In the genomic region with DNA sequence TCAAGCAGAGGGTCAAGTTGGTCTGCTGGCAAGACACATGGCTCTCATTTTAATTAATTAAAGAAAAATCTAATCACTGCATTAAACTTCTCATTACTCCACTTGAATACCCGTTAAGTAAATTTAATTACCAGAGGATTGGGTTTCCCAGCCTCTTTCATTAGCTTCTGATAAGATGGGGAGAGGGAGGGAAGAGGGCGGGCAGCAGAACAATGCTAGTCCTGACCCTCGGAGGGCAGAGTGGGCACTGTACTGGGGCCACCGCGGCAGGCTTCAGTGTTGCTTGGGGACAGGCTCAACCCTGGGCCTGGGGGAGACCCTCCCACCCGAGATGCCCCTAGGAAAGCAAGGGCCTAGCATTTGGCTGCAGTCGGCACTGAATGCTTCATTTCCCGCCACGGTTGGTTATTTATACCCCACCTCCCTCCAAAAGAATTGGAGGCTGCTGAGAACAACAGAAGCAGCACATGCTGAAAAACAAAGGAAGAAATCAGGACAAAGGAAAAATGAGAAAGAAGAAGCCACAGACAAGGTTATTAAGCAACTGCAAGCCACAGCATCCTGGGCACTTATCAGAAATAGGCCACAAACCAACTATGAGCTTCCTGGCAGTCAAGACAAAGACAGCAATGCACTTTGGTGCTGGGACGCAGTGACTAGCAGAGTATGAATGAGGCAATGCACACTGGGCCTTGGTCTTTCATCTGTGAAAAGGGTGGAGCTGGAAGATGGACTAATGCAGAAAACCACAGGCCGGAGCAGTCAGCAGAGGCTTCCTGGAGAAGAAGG, we compare ENCODE assay signal across 31 cellular contexts. TPM values are rescaled to one million over a fixed set of nuclear protein-coding genes. Genes with fewer than 3 reads are reported as not detected.
DNase-seq lines count a peak whose midpoint lies in the region; FAIRE-seq and TF ChIP-seq lines count a peak whose summit lies in the region.
"Had no signal": no experiment of that assay in that cellular context is flagged by ENCODE, and none has a peak within 500 bp of the region (broad histone marks: within the 10 kb centered on the region; RNA-seq: fewer than 3 reads in every experiment).

No MANE protein-coding gene starts in this region.

- FAIRE-seq in GM12892 (lab: Jason Lieb, UNC) = no peak
- FAIRE-seq: A204.1, G401.6, GM12878 had no signal

- H3K4me3 Mint-ChIP-seq in neural crest cell = no peak overlapping the region
- H3K4me3 Mint-ChIP-seq: CD4-positive, alpha-beta memory T cell; HFFc6; T-helper 1 cell treated with Interleukin-12 subunit alpha and Interleukin-12 subunit beta and Interleukin-4 antibody, amounts not matched to agents 30 μg/mL and 1 μg/mL, for 36 hours had no signal

- TF ChIP-seq CTCF in neural crest cell (conservative IDR thresholded peaks at IDR 0.05) = no peak

- no peaks in the 10 kb centered on the region for H3K36me3 Mint-ChIP-seq in neural crest cell (ENCODE audit: low read depth)
- H3K36me3 Mint-ChIP-seq: CD4-positive, alpha-beta memory T cell had no signal

- peak; percentile 27 for DNase-seq in AG20443 (ENCODE audit: low spot score)
- peak; percentile 8 for DNase-seq in HT1080 (ENCODE audit: low read depth)
- DNase-seq in NCI-H82 (lab: John Stamatoyannopoulos, UW) = peak; percentile 61
- no peak for DNase-seq in neural crest cell (ENCODE audit: low read depth, low spot score)
- DNase-seq in NCI-H2107 (lab: John Stamatoyannopoulos, UW) = no peak
- DNase-seq in NCI-H1048 (lab: John Stamatoyannopoulos, UW) = no peak
- DNase-seq in GM12892 (ENCODE audit: insufficient read length) = no peak
- DNase-seq in ecto neural progenitor cell (ENCODE audit: low spot score) = no peak
- DNase-seq: AML-193; C1 segment of cervical spinal cord; CD4-positive, alpha-beta memory T cell; COR-L47; GOT3; HFFc6; IMR-90; KG1; MG63; NCI-H1694; NCI-H2081; NCI-H2171; NCI-H226; NCI-H510A; NCI-H69; Right ventricle myocardium superior; RPMI8226; SW 1271 had no signal

- no peaks in the 10 kb centered on the region for H3K9me3 Mint-ChIP-seq in neural crest cell
- H3K9me3 Mint-ChIP-seq: HFFc6; T-helper 1 cell treated with Interleukin-12 subunit alpha and Interleukin-12 subunit beta and Interleukin-4 antibody, amounts not matched to agents 30 μg/mL and 1 μg/mL, for 36 hours had no signal

- H3K27me3 Mint-ChIP-seq in neural crest cell (ENCODE audit: low read depth) = peaks cover 10% of the 10 kb centered on the region

- H3K4me1 Mint-ChIP-seq in neural crest cell = peaks cover 8% of the 10 kb centered on the region
- H3K4me1 Mint-ChIP-seq: CD4-positive, alpha-beta memory T cell had no signal

- no peak for TF ChIP-seq POLR2A in GM12892 (IDR thresholded peaks at IDR 0.05; ENCODE audit: low read depth, low read length)

- peak overlapping the region; percentile 13 for H3K27ac Mint-ChIP-seq in neural crest cell (ENCODE audit: unreplicated experiment)
- H3K27ac Mint-ChIP-seq: HFFc6; T-helper 1 cell treated with Interleukin-12 subunit alpha and Interleukin-12 subunit beta and Interleukin-4 antibody, amounts not matched to agents 30 μg/mL and 1 μg/mL, for 36 hours had no signal

RNA-seq across cellular contexts. Expression of a gene that starts 55.8 kb away (rescaled TPM):
- 0.10 and 0.56 TPM in 2 replicates for total RNA-seq in HT1080 (2014; rRNA removed; shearing (Covaris generic))
- polyA plus RNA-seq in HT1080 (2015; cell fraction: cytosol; rRNA removed) = 3.1 and 4.1 TPM in 2 replicates
- polyA plus RNA-seq in HT1080 (2015; cell fraction: nucleus; rRNA removed) = 0.85 and 0.90 TPM in 2 replicates
- 31.0 and 36.8 TPM in 2 replicates for total RNA-seq in neural crest cell
- polyA plus RNA-seq in GM12892 (2012; ENCODE audit: missing spikeins) = 0.11 TPM
- total RNA-seq: CD4-positive, alpha-beta memory T cell; GM12878; IMR-90 had no signal
- polyA plus RNA-seq: AG04450; CD4-positive, alpha-beta memory T cell had no signal

Comparison
In these comparisons a context has a peak if more than half of its experiments do, and no peak if none do; other contexts are left out.
1. DNase-seq: peak in AG20443 (single experiment), HT1080 (single experiment) and NCI-H82 (single experiment); none in neural crest cell (single experiment), NCI-H2107 (single experiment), NCI-H1048 (single experiment), GM12892 (single experiment) and ecto neural progenitor cell (single experiment).
2. RNA of a gene that starts 55.8 kb away (total RNA-seq): 31.0 to 36.8 TPM in neural crest cell; 0.10 to 0.56 TPM in HT1080; every median in the first group is over 10 times any median in the second.